In genomic region chr18:30870466-30870865, GRCh38 we compare ENCODE assay signal across 16 cellular contexts.
DNase-seq lines count a peak whose midpoint lies in the region; ATAC-seq, FAIRE-seq and TF ChIP-seq lines count a peak whose summit lies in the region.
"Had no signal": no experiment of that assay in that cellular context is flagged by ENCODE, and none has a peak within 500 bp of the region (broad histone marks: within the 10 kb centered on the region; RNA-seq: fewer than 3 reads in every experiment).

No MANE protein-coding gene starts in this region.

- no peak overlapping the region for H3K27ac ChIP-seq in K562 (ENCODE audit: extremely low read depth, low read depth, low read length)
- H3K27ac ChIP-seq: 22Rv1, A549, BLaER1 had no signal

- CTCF ChIA-PET in K562 (lab: Yijun Ruan, JAX; ENCODE audit: low intra/inter-chr PET ratio) = no interaction called here

- ATAC-seq in Right ventricle myocardium superior (ENCODE audit: poor library complexity) (peak; percentile 71), Right ventricle myocardium inferior (no peak), K562 (no peak), left ventricle myocardium superior (peak; percentile 90), HG03354 (IDR thresholded peaks at IDR 0.05; ENCODE audit: poor library complexity, severe bottlenecking, unreplicated experiment) (no peak)
- ATAC-seq: A549, GM12878, HCT116 had no signal

- no peak for TF ChIP-seq POLR2A in K562 (conservative IDR thresholded peaks at IDR 0.05)

- TF ChIP-seq CTCF in D721Med (IDR thresholded peaks at IDR 0.05; ENCODE audit: insufficient read depth, missing control alignments) (no peak), K562 (IDR thresholded peaks at IDR 0.05 in 2 of 3, conservative IDR thresholded peaks at IDR 0.05 in 1 of 3; ENCODE audit: insufficient read depth in 2 of 3, low read depth in 1 of 3, low read length in 3 of 3) (no peak)

- no TSS peak for BruUV-seq in K562 (replicated peaks; lab: Mats Ljungman, UMichigan)

- H2AFZ ChIP-seq in K562 (ENCODE audit: low read depth, low read length) = no peak overlapping the region

- DNase-seq in Right ventricle myocardium superior (no peak), Right ventricle myocardium inferior (ENCODE audit: missing footprints) (no peak), D721Med (ENCODE audit: insufficient read length, low spot score) (no peak), K562 (ENCODE audit: extremely low read depth in 1 of 4, low spot score in 3 of 4) (no peak), left ventricle myocardium superior (no peak), GF-D8 (lab: John Stamatoyannopoulos, UW) (no peak)
- DNase-seq: CD4-positive, alpha-beta memory T cell; DMS79 treated with DMSO at 0.1 percent for 48 hours; HFFc6 had no signal

- no peak for TF ChIP-seq EP300 in K562 (IDR thresholded peaks at IDR 0.05; ENCODE audit: low read length)

- H3K4me1 ChIP-seq in K562 (replicated peaks in 1 of 2; ENCODE audit: control insufficient read depth in 2 of 2, insufficient read depth in 2 of 2, low read length in 2 of 2) = no peaks in the 10 kb centered on the region
- H3K4me1 ChIP-seq: A549, BLaER1 had no signal

- no peak overlapping the region for H3K9ac ChIP-seq in K562 (ENCODE audit: insufficient read depth in 1 of 2, low read depth in 2 of 2, low read length in 2 of 2)
- H3K9ac ChIP-seq: BLaER1 had no signal

- no peaks in the 10 kb centered on the region for H3K36me3 ChIP-seq in K562 (ENCODE audit: control insufficient read depth, insufficient read depth, low read length)
- H3K36me3 ChIP-seq: BLaER1 had no signal

- no peak overlapping the region for H3K4me3 ChIP-seq in K562
- H3K4me3 ChIP-seq: A549, BLaER1, GM12878 had no signal

- WGBS in K562 (ENCODE audit: insufficient coverage, low coverage, missing lambda C conversion rate) = 40% methylated on average over 2 of the region's 2 CpGs

- H3K79me2 ChIP-seq in K562 (ENCODE audit: control insufficient read depth, insufficient read depth, low read length) = no peaks in the 10 kb centered on the region

- no peaks in the 10 kb centered on the region for H3K9me1 ChIP-seq in K562 (ENCODE audit: control insufficient read depth, insufficient read depth, low read length)

- FAIRE-seq in D721Med (lab: Jason Lieb, UNC) = peak; percentile 29
- no peak for FAIRE-seq in K562 (lab: Jason Lieb, UNC)
- FAIRE-seq: A549, GM12878, H54 had no signal

- H3K9me3 ChIP-seq in K562 (replicated peaks; ENCODE audit: control insufficient read depth, insufficient read depth, low read depth, low read length) = no peaks in the 10 kb centered on the region
- H3K9me3 ChIP-seq: A549, BLaER1 had no signal

- POLR2A ChIA-PET in K562 (lab: Yijun Ruan, JAX) = interaction anchor here (0.6 to 1.5 kb wide), 2 partner anchors 10 to 11 kb away, joined by 3 read pairs; no protein-coding TSS in a partner anchor

- intact Hi-C loops in Right ventricle myocardium superior (cut with DNase I) = no loop called here
- intact Hi-C loops in Right ventricle myocardium inferior (cut with DNase I) = no loop called here
- intact Hi-C loops in K562 (cut with micrococcal nuclease) = no loop called here
- intact Hi-C loops in left ventricle myocardium superior (cut with micrococcal nuclease) = no loop called here

- H4K20me1 ChIP-seq in K562 (replicated peaks; ENCODE audit: control insufficient read depth, insufficient read depth, low read length) = no peaks in the 10 kb centered on the region
- H4K20me1 ChIP-seq: BLaER1 had no signal

- H3K4me2 ChIP-seq in K562 (ENCODE audit: insufficient read depth, low read length) = no peak overlapping the region
- H3K4me2 ChIP-seq: A549, BLaER1 had no signal

- TF ChIP-seq RAD21 in K562 (CRISPR knock-in tag; conservative IDR thresholded peaks at IDR 0.05 in 1 of 2, IDR thresholded peaks at IDR 0.05 in 1 of 2) = no peak

- in situ Hi-C loops in K562 (cut with MboI) = no loop called here

- H3K27me3 ChIP-seq in K562 (ENCODE audit: control insufficient read depth in 2 of 2, insufficient read depth in 2 of 2, low read length in 2 of 2) = no peaks in the 10 kb centered on the region
- H3K27me3 ChIP-seq: BLaER1 had no signal

TF ChIP-seq in K562, 482 proteins besides CTCF, POLR2A, EP300 and RAD21:
- TF ChIP-seq SPI1 (IDR thresholded peaks at IDR 0.05; ENCODE audit: borderline replicate concordance, low read depth, low read length) = no peak
- TF ChIP-seq TFAM (CRISPR knock-in tag; conservative IDR thresholded peaks at IDR 0.05) = no peak
- TF ChIP-seq SMAD1 (IDR thresholded peaks at IDR 0.05; ENCODE audit: low read depth, low read length, partially characterized antibody) = no peak
- no peak for TF ChIP-seq CBX5 (IDR thresholded peaks at IDR 0.05; ENCODE audit: borderline replicate concordance, low read depth)
- no peak for TF ChIP-seq GATAD2A (IDR thresholded peaks at IDR 0.05)
- no peak for TF ChIP-seq NEUROD1 (IDR thresholded peaks at IDR 0.05; ENCODE audit: borderline replicate concordance, low read depth, low read length, partially characterized antibody)
- no peak for TF ChIP-seq ZNF384 (IDR thresholded peaks at IDR 0.05; ENCODE audit: low read depth, low read length)
- TF ChIP-seq CEBPG (CRISPR knock-in tag; IDR thresholded peaks at IDR 0.05) = no peak
- peak in 1 of 2 experiments; percentile 77; a peak in 2 of 4 replicates for TF ChIP-seq CEBPG (tag; conservative IDR thresholded peaks at IDR 0.05 in 1 of 2, IDR thresholded peaks at IDR 0.05 in 1 of 2)
- TF ChIP-seq CEBPB (tag; IDR thresholded peaks at IDR 0.05) = peak; percentile 36; the same call in 1 of the 2 replicates
- TF ChIP-seq ESRRA (IDR thresholded peaks at IDR 0.05; ENCODE audit: borderline replicate concordance, low read depth) = no peak
- no peak for TF ChIP-seq ZNF766 (CRISPR knock-in tag; conservative IDR thresholded peaks at IDR 0.05)
- TF ChIP-seq HMG20B (CRISPR knock-in tag; IDR thresholded peaks at IDR 0.05) = no peak
- no peak for TF ChIP-seq L3MBTL2 (IDR thresholded peaks at IDR 0.05)

Comparison
In these comparisons a context has a peak if more than half of its experiments do, and no peak if none do; other contexts are left out.
1. ATAC-seq: peak in Right ventricle myocardium superior (single experiment) and left ventricle myocardium superior (single experiment); none in Right ventricle myocardium inferior (single experiment), K562 (single experiment) and HG03354 (single experiment).